ENCODE assay signal across 21 cellular contexts in genomic region chr1:228906461-228906860, GRCh38.
"Had no signal": no experiment of that assay in that cellular context is flagged by ENCODE, and none has a peak within 500 bp of the region (broad histone marks: within the 10 kb centered on the region; RNA-seq: fewer than 3 reads in every experiment).

No MANE protein-coding gene starts in this region.

- H3K9me3 Mint-ChIP-seq: activated naive CD4-positive, alpha-beta T cell treated with anti-CD3 and anti-CD28 coated beads, Interleukin-2, amount 10 ng/mL, durations not matched to agents 7 days and 5 days; neural progenitor cell had no signal

- H3K4me3 ChIP-seq: heart right ventricle, mucosa of descending colon, neural progenitor cell, upper lobe of right lung had no signal

- DNase-seq: activated CD4-positive, alpha-beta T cell treated with anti-CD3 and anti-CD28 coated beads for 1 hour; activated CD4-positive, alpha-beta T cell treated with anti-CD3 and anti-CD28 coated beads, Interleukin-2, amount 50 U/mL, for 1 hour; activated effector memory CD4-positive, alpha-beta T cell treated with anti-CD3 and anti-CD28 coated beads, Interleukin-2, amount 50 U/mL, for 16 hours; activated naive CD4-positive, alpha-beta T cell treated with anti-CD3 and anti-CD28 coated beads, Interleukin-2, amount 10 ng/mL, durations not matched to agents 7 days and 5 days; activated T-cell treated with anti-CD3 and anti-CD28 coated beads for 4 hours; amygdala; effector CD4-positive, alpha-beta T cell; foreskin fibroblast; heart right ventricle; islet precursor cell; left cardiac atrium; mesendoderm; mucosa of descending colon; retina; stimulated activated CD4-positive, alpha-beta T cell treated with anti-CD3 and anti-CD28 coated beads, Interleukin-4, amount 100 ng/mL, for 24 hours; stimulated activated naive CD8-positive, alpha-beta T cell treated with anti-CD3 and anti-CD28 coated beads, Interleukin-15, Interleukin-2, amounts not matched to agents 100 U/mL and 50 U/mL, for 24 hours; T-helper 9 cell; upper lobe of right lung had no signal

- H3K36me3 ChIP-seq: heart right ventricle, neural progenitor cell, upper lobe of right lung had no signal

- H3K4me1 Mint-ChIP-seq: activated naive CD4-positive, alpha-beta T cell treated with anti-CD3 and anti-CD28 coated beads, Interleukin-2, amount 10 ng/mL, durations not matched to agents 7 days and 5 days had no signal

- H3K4me3 Mint-ChIP-seq: activated naive CD4-positive, alpha-beta T cell treated with anti-CD3 and anti-CD28 coated beads, Interleukin-2, amount 10 ng/mL, durations not matched to agents 7 days and 5 days; neural progenitor cell had no signal

- H3K36me3 Mint-ChIP-seq: activated naive CD4-positive, alpha-beta T cell treated with anti-CD3 and anti-CD28 coated beads, Interleukin-2, amount 10 ng/mL, durations not matched to agents 7 days and 5 days; neural progenitor cell had no signal

- H2AFZ ChIP-seq: neural progenitor cell had no signal

- FAIRE-seq: endometrium had no signal

- H3K9ac ChIP-seq: neural progenitor cell had no signal

- H3K27ac Mint-ChIP-seq: activated naive CD4-positive, alpha-beta T cell treated with anti-CD3 and anti-CD28 coated beads, Interleukin-2, amount 10 ng/mL, durations not matched to agents 7 days and 5 days; neural progenitor cell; progenitor cell of endocrine pancreas had no signal

- H3K27ac ChIP-seq: heart right ventricle, neural progenitor cell, upper lobe of right lung had no signal

- H3K9me3 ChIP-seq: mucosa of descending colon, upper lobe of right lung had no signal

- H3K4me2 ChIP-seq: neural progenitor cell had no signal

- H3K27me3 ChIP-seq: neural progenitor cell, upper lobe of right lung had no signal
